ENCODE assay signal across 1 cellular context in genomic region chr15:50137893-50138292, GRCh38.
TF ChIP-seq lines count a peak whose summit lies in the region.

No MANE protein-coding gene starts in this region.

TF ChIP-seq in HCT116, 20 proteins besides CTCF, POLR2A, EP300 and RAD21:
- TF ChIP-seq, protein P1, sequence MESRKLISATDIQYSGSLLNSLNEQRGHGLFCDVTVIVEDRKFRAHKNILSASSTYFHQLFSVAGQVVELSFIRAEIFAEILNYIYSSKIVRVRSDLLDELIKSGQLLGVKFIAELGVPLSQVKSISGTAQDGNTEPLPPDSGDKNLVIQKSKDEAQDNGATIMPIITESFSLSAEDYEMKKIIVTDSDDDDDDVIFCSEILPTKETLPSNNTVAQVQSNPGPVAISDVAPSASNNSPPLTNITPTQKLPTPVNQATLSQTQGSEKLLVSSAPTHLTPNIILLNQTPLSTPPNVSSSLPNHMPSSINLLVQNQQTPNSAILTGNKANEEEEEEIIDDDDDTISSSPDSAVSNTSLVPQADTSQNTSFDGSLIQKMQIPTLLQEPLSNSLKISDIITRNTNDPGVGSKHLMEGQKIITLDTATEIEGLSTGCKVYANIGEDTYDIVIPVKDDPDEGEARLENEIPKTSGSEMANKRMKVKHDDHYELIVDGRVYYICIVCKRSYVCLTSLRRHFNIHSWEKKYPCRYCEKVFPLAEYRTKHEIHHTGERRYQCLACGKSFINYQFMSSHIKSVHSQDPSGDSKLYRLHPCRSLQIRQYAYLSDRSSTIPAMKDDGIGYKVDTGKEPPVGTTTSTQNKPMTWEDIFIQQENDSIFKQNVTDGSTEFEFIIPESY (IDR thresholded peaks at IDR 0.05; ENCODE audit: extremely low read depth, insufficient replicate concordance, low read length), result no peak
- TF ChIP-seq ZFX (IDR thresholded peaks at IDR 0.05), result no peak
- no peak for TF ChIP-seq CBX3 (IDR thresholded peaks at IDR 0.05; ENCODE audit: low read depth)
- no peak for TF ChIP-seq POLR2AphosphoS5 (IDR thresholded peaks at IDR 0.05; ENCODE audit: low read depth, low read length)
TF ChIP-seq in HCT116: peak in this region for 0.
